In the genomic region with DNA sequence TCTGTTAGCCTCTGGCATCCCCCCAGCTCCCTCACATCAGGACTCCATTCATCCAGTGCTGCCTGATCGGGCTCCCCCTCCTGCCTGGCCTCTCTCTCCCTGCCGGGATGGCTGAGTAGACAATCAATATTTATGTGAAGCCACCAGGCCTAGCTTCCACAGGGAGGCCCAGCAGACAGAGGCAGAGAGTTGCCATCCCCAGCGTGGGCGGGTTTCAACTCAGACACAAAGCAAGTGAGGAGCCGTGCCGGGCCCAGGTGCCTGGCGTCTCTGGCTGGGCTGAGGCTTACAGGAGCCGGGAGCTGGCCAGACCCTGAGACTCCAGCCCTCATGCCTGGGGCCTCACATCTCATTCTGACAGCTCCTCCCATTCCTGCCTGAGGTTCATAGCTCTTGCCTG, we compare ENCODE assay signal across 14 cellular contexts. TPM values are rescaled to one million over a fixed set of nuclear protein-coding genes. Genes with fewer than 3 reads are reported as not detected.
DNase-seq lines count a peak whose midpoint lies in the region; ATAC-seq and TF ChIP-seq lines count a peak whose summit lies in the region.
"Had no signal": no experiment of that assay in that cellular context is flagged by ENCODE, and none has a peak within 500 bp of the region (broad histone marks: within the 10 kb centered on the region; RNA-seq: fewer than 3 reads in every experiment).

No MANE protein-coding gene starts in this region.

- no peak overlapping the region for H3K27ac ChIP-seq in foreskin keratinocyte

- H3K36me3 ChIP-seq in neuron (ENCODE audit: insufficient read depth, low read length), result no peaks in the 10 kb centered on the region
- H3K36me3 ChIP-seq: BLaER1 treated with 17β-estradiol and CSF1 and Interleukin-3, amounts not matched to agents 10 nM and 100 nM; SJSA1 had no signal

- H3K4me3 ChIP-seq in fibroblast of pulmonary artery (replicated peaks; ENCODE audit: low read depth, low read length) (no peak overlapping the region), neuron (ENCODE audit: low read length) (no peak overlapping the region)
- H3K4me3 ChIP-seq: BLaER1 treated with 17β-estradiol and CSF1 and Interleukin-3, amounts not matched to agents 10 nM and 100 nM; SJSA1 had no signal

- ATAC-seq in GM19328 (IDR thresholded peaks at IDR 0.05; ENCODE audit: unreplicated experiment) (no peak), GM21529 (IDR thresholded peaks at IDR 0.05; ENCODE audit: unreplicated experiment) (no peak), foreskin keratinocyte (no peak)
- ATAC-seq: activated naive CD4-positive, alpha-beta T cell treated with anti-CD3 and anti-CD28 coated beads, Interleukin-2, amount 50 U/mL, for 72 hours had no signal

- peak overlapping the region; percentile 27 for H2AFZ ChIP-seq in neuron (ENCODE audit: low read depth, low read length)

- H3K4me1 ChIP-seq in neuron (ENCODE audit: insufficient read depth, low read length) (peaks cover 32% of the 10 kb centered on the region), foreskin keratinocyte (peaks cover 6% of the 10 kb centered on the region)

- no peaks in the 10 kb centered on the region for H3K9me3 ChIP-seq in neuron (ENCODE audit: low read length)
- H3K9me3 ChIP-seq: BLaER1 treated with 17β-estradiol and CSF1 and Interleukin-3, amounts not matched to agents 10 nM and 100 nM; SJSA1 had no signal

- DNase-seq in Ammon's horn (ENCODE audit: low spot score) (peak; percentile 69), M059J (ENCODE audit: low read depth) (peak; percentile 46), fibroblast of pulmonary artery (ENCODE audit: low read depth) (peak; percentile 28), inferior parietal cortex (ENCODE audit: extremely low spot score) (no peak), foreskin keratinocyte (no peak)
- DNase-seq: activated CD4-positive, alpha-beta T cell treated with anti-CD3 and anti-CD28 coated beads, Interleukin-2, amount 10 ng/mL, durations not matched to agents 24 days and 14 days; immature natural killer cell; NCI-H2081 treated with DMSO at 0.1 percent for 48 hours had no signal

- H3K27me3 ChIP-seq in neuron (ENCODE audit: insufficient read depth, low read length) (no peaks in the 10 kb centered on the region), foreskin keratinocyte (no peaks in the 10 kb centered on the region)
- H3K27me3 ChIP-seq: BLaER1 treated with 17β-estradiol and CSF1 and Interleukin-3, amounts not matched to agents 10 nM and 100 nM; SJSA1 had no signal

- TF ChIP-seq CTCF in fibroblast of pulmonary artery (IDR thresholded peaks at IDR 0.05; ENCODE audit: low read length, missing control alignments), result no peak
- no peak for TF ChIP-seq CTCF in foreskin keratinocyte (conservative IDR thresholded peaks at IDR 0.05)

RNA-seq across cellular contexts. Expression of a gene that starts 34.5 kb away (rescaled TPM):
- total RNA-seq in M059J (2014; rRNA removed; shearing (Covaris generic)), result 55.2 and 85.4 TPM in 2 replicates
- total RNA-seq in foreskin keratinocyte, result 71.9 and 82.3 TPM in 2 replicates
- polyA plus RNA-seq in foreskin keratinocyte, result 21.2 and 22.1 TPM in 2 replicates

Comparison
In these comparisons a context has a peak if more than half of its experiments do, and no peak if none do; other contexts are left out.
1. DNase-seq: peak in Ammon's horn (single experiment), M059J (single experiment) and fibroblast of pulmonary artery (single experiment); none in inferior parietal cortex (single experiment) and foreskin keratinocyte (0 of 2).